ENCODE assay signal across 20 cellular contexts in the genomic region with DNA sequence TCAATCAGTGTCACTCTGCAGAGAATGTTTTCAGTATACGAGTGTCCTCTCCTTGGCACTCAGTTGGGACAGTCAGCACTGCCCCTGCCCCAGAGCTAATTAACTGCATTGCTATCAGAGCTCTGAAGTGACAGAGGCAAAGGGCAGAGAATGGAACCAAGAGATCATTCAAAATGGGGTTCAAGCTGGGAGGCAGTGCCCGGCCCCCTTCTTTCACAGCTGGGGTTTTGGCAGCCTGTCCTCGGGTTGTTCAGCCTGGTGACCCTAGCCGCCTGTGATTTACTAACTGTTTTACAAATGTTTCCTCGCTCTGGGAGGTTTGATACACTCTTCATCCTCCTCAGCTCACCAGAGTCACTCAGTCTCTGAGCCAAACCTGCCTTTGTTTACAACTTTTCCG.
DNase-seq lines count a peak whose midpoint lies in the region; ATAC-seq, FAIRE-seq and TF ChIP-seq lines count a peak whose summit lies in the region.
"Had no signal": no experiment of that assay in that cellular context is flagged by ENCODE, and none has a peak within 500 bp of the region (broad histone marks: within the 10 kb centered on the region; RNA-seq: fewer than 3 reads in every experiment).

No MANE protein-coding gene starts in this region.

- no peak overlapping the region for H3K4me2 ChIP-seq in hepatocyte
- H3K4me2 ChIP-seq: PC-9, SK-N-SH, smooth muscle cell had no signal

- no peaks in the 10 kb centered on the region for H4K20me1 ChIP-seq in hepatocyte (ENCODE audit: insufficient read depth, poor library complexity, severe bottlenecking)

- no peak for TF ChIP-seq CTCF in liver (IDR thresholded peaks at IDR 0.05; ENCODE audit: low read depth, low read length, missing input control)
- TF ChIP-seq CTCF in right lobe of liver (IDR thresholded peaks at IDR 0.05): no peak
- TF ChIP-seq CTCF in hepatocyte (IDR thresholded peaks at IDR 0.05; ENCODE audit: poor library complexity): no peak
- no peak for TF ChIP-seq CTCF in prostate gland (IDR thresholded peaks at IDR 0.05)
- no peak for TF ChIP-seq CTCF in D721Med (IDR thresholded peaks at IDR 0.05; ENCODE audit: insufficient read depth, missing control alignments)

- H3K36me3 ChIP-seq in liver (ENCODE audit: control insufficient read depth in 4 of 4, insufficient read depth in 3 of 4, low read depth in 1 of 4, low read length in 3 of 4) (no peaks in the 10 kb centered on the region), right lobe of liver (no peaks in the 10 kb centered on the region), hepatocyte (replicated peaks; ENCODE audit: insufficient read depth, low read depth) (no peaks in the 10 kb centered on the region), prostate gland (no peaks in the 10 kb centered on the region)

- H3K9me3 ChIP-seq in liver (ENCODE audit: control insufficient read depth in 4 of 4, low read length in 3 of 4): no peaks in the 10 kb centered on the region
- H3K9me3 ChIP-seq in right lobe of liver: no peaks in the 10 kb centered on the region
- no peaks in the 10 kb centered on the region for H3K9me3 ChIP-seq in hepatocyte (ENCODE audit: low read depth)
- H3K9me3 ChIP-seq in prostate gland: no peaks in the 10 kb centered on the region
- H3K9me3 ChIP-seq: SK-N-SH had no signal

- H3K79me2 ChIP-seq in hepatocyte: no peaks in the 10 kb centered on the region

- peaks cover 0 to 7% (median 2%) of the 10 kb centered on the region in 4 donors for H3K4me1 ChIP-seq in liver (ENCODE audit: control insufficient read depth in 4 of 4, insufficient read depth in 4 of 4, low read length in 3 of 4)
- H3K4me1 ChIP-seq in right lobe of liver: peaks cover 0 to 5% (median 0%) of the 10 kb centered on the region in 4 donors
- peaks cover 28% of the 10 kb centered on the region for H3K4me1 ChIP-seq in hepatocyte (ENCODE audit: insufficient read depth)
- peaks cover 2% of the 10 kb centered on the region for H3K4me1 ChIP-seq in prostate gland (replicated peaks)

- WGBS in liver: 88% methylated on average over 6 of the region's 6 CpGs
- 74% methylated on average over 3 of the region's 6 CpGs for WGBS in right lobe of liver (ENCODE audit: insufficient coverage, low coverage, low lambda C conversion rate, missing lambda C conversion rate)
- 62% methylated on average over 6 of the region's 6 CpGs for WGBS in hepatocyte (ENCODE audit: low lambda C conversion rate, missing lambda C conversion rate)
- WGBS in prostate gland: 71% methylated on average over 6 of the region's 6 CpGs

- no peak overlapping the region for H3K9ac ChIP-seq in liver (ENCODE audit: low read depth in 1 of 2, low read length in 2 of 2)
- H3K9ac ChIP-seq: SK-N-SH had no signal

- H3K27me3 ChIP-seq in liver (ENCODE audit: control insufficient read depth in 4 of 4, insufficient read depth in 4 of 4, low read length in 3 of 4): no peaks in the 10 kb centered on the region
- H3K27me3 ChIP-seq in right lobe of liver: no peaks in the 10 kb centered on the region
- H3K27me3 ChIP-seq in hepatocyte: no peaks in the 10 kb centered on the region
- no peaks in the 10 kb centered on the region for H3K27me3 ChIP-seq in prostate gland (replicated peaks; ENCODE audit: insufficient read depth)

- no peak overlapping the region for H2AFZ ChIP-seq in hepatocyte
- H2AFZ ChIP-seq: PC-9 had no signal

- H3K27ac ChIP-seq in liver (ENCODE audit: low read depth in 1 of 2, low read length in 2 of 2) (no peak overlapping the region), right lobe of liver (peak overlapping the region in 1 of 3 donors; percentile 2), hepatocyte (peak overlapping the region; percentile 2), prostate gland (peak overlapping the region; percentile 27 to 35)
- H3K27ac ChIP-seq: PC-9 had no signal

- H3K4me3 ChIP-seq in liver (ENCODE audit: low read depth in 1 of 3, low read length in 3 of 3) (no peak overlapping the region), right lobe of liver (no peak overlapping the region), hepatocyte (no peak overlapping the region), prostate gland (no peak overlapping the region)
- H3K4me3 ChIP-seq: PC-9, smooth muscle cell had no signal

- TF ChIP-seq POLR2A in right lobe of liver (IDR thresholded peaks at IDR 0.05) (no peak), prostate gland (IDR thresholded peaks at IDR 0.05) (no peak)

- DNase-seq in right lobe of liver (no peak), hepatocyte (ENCODE audit: low spot score) (no peak), prostate gland (ENCODE audit: low spot score) (no peak), D721Med (ENCODE audit: insufficient read length, low spot score) (no peak), AG08396 (ENCODE audit: low spot score) (no peak), COR-L47 (lab: John Stamatoyannopoulos, UW) (no peak)
- no peak for DNase-seq in effector CD4-positive, alpha-beta T cell
- DNase-seq: activated CD4-positive, alpha-beta T cell treated with anti-CD3 and anti-CD28 coated beads, Interleukin-2, amount 10 ng/mL, durations not matched to agents 24 days and 14 days; activated T-cell treated with anti-CD3 and anti-CD28 coated beads for 4 hours; CD4-positive, alpha-beta memory T cell; DND-41; glutamatergic neuron; NCI-H2029; NCI-H524 treated with DMSO at 0.1 percent for 48 hours; PC-9; SK-N-SH had no signal

- intact Hi-C loops in right lobe of liver (cut with DNase I): no loop called here
- intact Hi-C loops in prostate gland (cut with DNase I): loop anchor here (10.0 kb wide), 2 partner anchors 49 to 191 kb away; a partner anchor contains a TSS

- H3K9me2 ChIP-seq in hepatocyte (replicated peaks; ENCODE audit: insufficient read depth): no peaks in the 10 kb centered on the region
- H3K9me2 ChIP-seq: SK-N-SH had no signal

- no peak for ATAC-seq in right lobe of liver
- ATAC-seq: activated naive CD4-positive, alpha-beta T cell treated with anti-CD3 and anti-CD28 coated beads, Interleukin-2, amount 50 U/mL, for 72 hours had no signal

- no peak for FAIRE-seq in D721Med (lab: Jason Lieb, UNC)
- FAIRE-seq: bronchial epithelial cell had no signal

- TF ChIP-seq RAD21 in liver (IDR thresholded peaks at IDR 0.05): no peak

TF ChIP-seq in liver, 16 proteins besides CTCF, POLR2A, EP300 and RAD21:
- TF ChIP-seq GABPA (IDR thresholded peaks at IDR 0.05 in 1 of 2, conservative IDR thresholded peaks at IDR 0.05 in 1 of 2) (no peak), NR2F2 (IDR thresholded peaks at IDR 0.05) (peak; percentile 86), JUND (IDR thresholded peaks at IDR 0.05) (no peak), FOXA2 (IDR thresholded peaks at IDR 0.05) (no peak)
TF ChIP-seq in liver: peak in this region for 1.

Comparison
In these comparisons a context has a peak if more than half of its experiments do, and no peak if none do; other contexts are left out.
1. H3K27ac ChIP-seq: peak in hepatocyte (single experiment) and prostate gland (2 of 2); none in liver (0 of 2).